ENCODE assay signal across 18 cellular contexts in genomic region chr2:132372276-132372675, GRCh38. TPM values are rescaled to one million over a fixed set of nuclear protein-coding genes. Genes with fewer than 3 reads are reported as not detected.
"Had no signal": no experiment of that assay in that cellular context is flagged by ENCODE, and none has a peak within 500 bp of the region (broad histone marks: within the 10 kb centered on the region; RNA-seq: fewer than 3 reads in every experiment).

No MANE protein-coding gene starts in this region.

- H3K27ac ChIP-seq: breast epithelium, colonic mucosa, esophagus squamous epithelium, gastrocnemius medialis, left ventricle myocardium inferior, prostate gland, spleen, upper lobe of left lung had no signal

- H3K4me3 ChIP-seq: breast epithelium, colonic mucosa, esophagus squamous epithelium, gastrocnemius medialis, left ventricle myocardium inferior, prostate gland, spleen, upper lobe of left lung had no signal

- ATAC-seq: gastrocnemius medialis; natural killer cell treated with Interleukin-12 subunit alpha and Interleukin-12 subunit beta and Interleukin-15 and Interleukin-18, amount 100 ng/mL, for 72 hours had no signal

- H3K36me3 ChIP-seq: breast epithelium, colonic mucosa, esophagus squamous epithelium, gastrocnemius medialis, left ventricle myocardium inferior, prostate gland, spleen, upper lobe of left lung had no signal

- H3K27me3 ChIP-seq: breast epithelium, colonic mucosa, esophagus squamous epithelium, gastrocnemius medialis, spleen, upper lobe of left lung had no signal

- H3K4me1 ChIP-seq: breast epithelium, colonic mucosa, esophagus squamous epithelium, gastrocnemius medialis, left ventricle myocardium inferior, prostate gland, spleen had no signal

- DNase-seq: activated naive CD8-positive, alpha-beta T cell treated with anti-CD3 and anti-CD28 coated beads for 36 hours; activated T-cell treated with anti-CD3 and anti-CD28 coated beads, Interleukin-2, amount 50 U/mL, for 1 hour; colonic mucosa; endodermal cell; esophagus squamous epithelium; gastrocnemius medialis; head of caudate nucleus; hypothalamus; left ventricle myocardium inferior; mammary epithelial cell; midbrain; spleen; stimulated activated CD4-positive, alpha-beta T cell treated with anti-CD3 and anti-CD28 coated beads, Interleukin-4, amount 100 ng/mL, for 1 hour; stimulated activated naive CD4-positive, alpha-beta T cell treated with Interleukin-2 at 50 U/mL for 16 hours; upper lobe of left lung had no signal

- H3K9me3 ChIP-seq: breast epithelium, colonic mucosa, esophagus squamous epithelium, gastrocnemius medialis, left ventricle myocardium inferior, prostate gland, spleen, upper lobe of left lung had no signal

RNA-seq across cellular contexts. Expression of gene GPR39, which starts 44.3 kb away (rescaled TPM):
- total RNA-seq: activated naive CD8-positive, alpha-beta T cell treated with anti-CD3 and anti-CD28 coated beads for 36 hours; left ventricle myocardium inferior; natural killer cell treated with Interleukin-12 subunit alpha and Interleukin-12 subunit beta and Interleukin-15 and Interleukin-18, amount 100 ng/mL, for 72 hours; spleen had no signal
